In genomic region chr14:45891417-45892080, GRCh38 we compare ENCODE assay signal across 1 cellular context.
TF ChIP-seq lines count a peak whose summit lies in the region.

No MANE protein-coding gene starts in this region.

TF ChIP-seq in H1, 55 proteins besides CTCF, POLR2A, EP300 and RAD21 (continued from another document):
- TF ChIP-seq POLR2AphosphoS5 (IDR thresholded peaks at IDR 0.05; ENCODE audit: low read depth, low read length) (no peak), PHF8 (conservative IDR thresholded peaks at IDR 0.05; ENCODE audit: low read depth, low read length) (no peak), EGR1 (IDR thresholded peaks at IDR 0.05; ENCODE audit: borderline replicate concordance, low read depth, low read length) (no peak), TCF12 (IDR thresholded peaks at IDR 0.05; ENCODE audit: low read depth, low read length) (no peak), SP2 (IDR thresholded peaks at IDR 0.05; ENCODE audit: low read length) (no peak), CEBPB (IDR thresholded peaks at IDR 0.05; ENCODE audit: low read depth, low read length) (no peak), SIN3A (conservative IDR thresholded peaks at IDR 0.05 in 1 of 2, IDR thresholded peaks at IDR 0.05 in 1 of 2; ENCODE audit: low read depth in 1 of 2, low read length in 2 of 2) (no peak), SIRT6 (IDR thresholded peaks at IDR 0.05; ENCODE audit: low read length) (no peak), MAX (IDR thresholded peaks at IDR 0.05) (no peak), BACH1 (IDR thresholded peaks at IDR 0.05; ENCODE audit: low read length) (no peak), ATF3 (IDR thresholded peaks at IDR 0.05; ENCODE audit: insufficient read depth, low read depth, low read length) (no peak), TAF1 (IDR thresholded peaks at IDR 0.05; ENCODE audit: low read depth, low read length) (no peak)
